8 cellular contexts compared by ENCODE assay signal in genomic region chr9:1050125-1050895, GRCh38. TPM values are rescaled to one million over a fixed set of nuclear protein-coding genes. Genes with fewer than 3 reads are reported as not detected.
DNase-seq lines count a peak whose midpoint lies in the region; ATAC-seq and TF ChIP-seq lines count a peak whose summit lies in the region.

DMRT2 (plus strand) TSS chr9:1050357; CDS start chr9:1051614, 1,257 bp downstream.

- POLR2A ChIA-PET in HEK293T (lab: Yijun Ruan, JAX) = no interaction called here

- ATAC-seq in GM21423 (IDR thresholded peaks at IDR 0.05; ENCODE audit: unreplicated experiment) (peak; percentile 58), omental fat pad (ENCODE audit: low FRiP score) (peak; percentile 95), GM21786 (IDR thresholded peaks at IDR 0.05; ENCODE audit: unreplicated experiment) (no peak)

- peak; percentile 97 for DNase-seq in COLO668 (lab: John Stamatoyannopoulos, UW; ENCODE audit: unreplicated experiment)
- DNase-seq in NCI-H2029 (lab: John Stamatoyannopoulos, UW) = peak; percentile 87
- peak; percentile 48 for DNase-seq in amniotic epithelial cell (ENCODE audit: low read depth)
- DNase-seq in cardiac septum (ENCODE audit: low spot score) = peak; percentile 82
- DNase-seq in omental fat pad (ENCODE audit: low spot score) = peak; percentile 49
- DNase-seq in HEK293T (ENCODE audit: extremely low spot score) = no peak

- no peak for TF ChIP-seq CTCF in omental fat pad (IDR thresholded peaks at IDR 0.05)

- intact Hi-C loops in cardiac septum (cut with DNase I) = no loop called here

- CTCF ChIA-PET in HEK293T (lab: Yijun Ruan, JAX) = no interaction called here

TF ChIP-seq in HEK293T, 16 proteins besides CTCF, POLR2A, EP300 and RAD21:
- TF ChIP-seq CTBP1 (IDR thresholded peaks at IDR 0.05; ENCODE audit: borderline replicate concordance) (no peak), LEF1 (IDR thresholded peaks at IDR 0.05; ENCODE audit: borderline replicate concordance) (no peak), PKNOX1 (IDR thresholded peaks at IDR 0.05) (no peak), ARNT (IDR thresholded peaks at IDR 0.05) (no peak)

RNA-seq across cellular contexts. Expression of gene DMRT2, which starts in this region (rescaled TPM):
- total RNA-seq in cardiac septum = 0.19 TPM
- total RNA-seq in omental fat pad = 1 to 10 TPM; 1.1 to 4.9 (median 2.4) TPM

Comparison
In these comparisons a context has a peak if more than half of its experiments do, and no peak if none do; other contexts are left out.
1. Peak in DNase-seq in cardiac septum; RNA of the gene not detected or under 1 TPM.